Comparison of ENCODE assay signal across 14 cellular contexts in genomic region chr19:44927746-44928145, GRCh38. TPM values are rescaled to one million over a fixed set of nuclear protein-coding genes. Genes with fewer than 3 reads are reported as not detected.
DNase-seq lines count a peak whose midpoint lies in the region; ATAC-seq and TF ChIP-seq lines count a peak whose summit lies in the region.
"Had no signal": no experiment of that assay in that cellular context is flagged by ENCODE, and none has a peak within 500 bp of the region (broad histone marks: within the 10 kb centered on the region; RNA-seq: fewer than 3 reads in every experiment).

No MANE protein-coding gene starts in this region.

- intact Hi-C loops in sciatic nerve (cut with DNase I), result no loop called here

- no peak overlapping the region for H3K4me3 ChIP-seq in foreskin fibroblast (ENCODE audit: low read depth in 1 of 2, low read length in 2 of 2)
- H3K4me3 ChIP-seq: uterus had no signal

- TF ChIP-seq CTCF in foreskin fibroblast (IDR thresholded peaks at IDR 0.05; ENCODE audit: low read depth, low read length), result no peak

- peak; percentile 76 for DNase-seq in H4 (ENCODE audit: low spot score)
- peak; percentile 71 for DNase-seq in amniotic epithelial cell (ENCODE audit: low read depth)
- peak; percentile 53 to 71 for DNase-seq in foreskin fibroblast
- peak; percentile 77 for DNase-seq in stromal cell of bone marrow (ENCODE audit: low read depth)
- no peak for DNase-seq in NCI-H2227 (lab: John Stamatoyannopoulos, UW; ENCODE audit: unreplicated experiment)
- DNase-seq in NCI-H524 treated with DMSO at 0.1 percent for 48 hours (lab: John Stamatoyannopoulos, UW), result no peak
- DNase-seq in sciatic nerve (ENCODE audit: low spot score), result no peak
- DNase-seq: SIG-M5 had no signal

- ATAC-seq in sciatic nerve, result no peak

RNA-seq across cellular contexts. Expression of gene APOC1, which starts 13.3 kb away (rescaled TPM):
- total RNA-seq in H4 (2014; rRNA removed; shearing (Covaris generic)), result not detected in 2 replicates
- 29.0 TPM for total RNA-seq in sciatic nerve
- total RNA-seq: CD8-positive, alpha-beta T cell had no signal

RNA-seq across cellular contexts. Expression of gene APOC4, which starts 14.3 kb away (rescaled TPM):
- total RNA-seq in H4 (2014; rRNA removed; shearing (Covaris generic)), result not detected in 2 replicates
- not detected for total RNA-seq in sciatic nerve
- total RNA-seq: activated CD4-positive, alpha-beta memory T cell treated with anti-CD3 and anti-CD28 coated beads for 36 hours; activated T-helper 17 cell treated with anti-CD3 and anti-CD28 coated beads, Interleukin-2, amount 50 U/mL, for 72 hours; CD8-positive, alpha-beta T cell; heart left ventricle; pulmonary artery endothelial cell; uterus had no signal

RNA-seq across cellular contexts. Expression of gene APOC2, which starts 18.1 kb away (rescaled TPM):
- not detected in 2 replicates for total RNA-seq in H4 (2014; rRNA removed; shearing (Covaris generic))
- 4.2 TPM for total RNA-seq in sciatic nerve
- total RNA-seq: activated CD4-positive, alpha-beta memory T cell treated with anti-CD3 and anti-CD28 coated beads for 36 hours; activated T-helper 17 cell treated with anti-CD3 and anti-CD28 coated beads, Interleukin-2, amount 50 U/mL, for 72 hours; CD8-positive, alpha-beta T cell; pulmonary artery endothelial cell; uterus had no signal

RNA-seq across cellular contexts. Expression of gene APOE, which starts 22.1 kb away (rescaled TPM):
- total RNA-seq in H4 (2014; rRNA removed; shearing (Covaris generic)), result 0.33 and 0.75 TPM in 2 replicates
- total RNA-seq in sciatic nerve, result 79.3 TPM

RNA-seq across cellular contexts. Expression of gene CLPTM1, which starts 27.4 kb away (rescaled TPM):
- total RNA-seq in H4 (2014; rRNA removed; shearing (Covaris generic)), result 12.9 and 17.4 TPM in 2 replicates
- total RNA-seq in sciatic nerve, result 105 TPM

Comparison
In these comparisons a context has a peak if more than half of its experiments do, and no peak if none do; other contexts are left out.
1. DNase-seq: peak in H4 (single experiment), amniotic epithelial cell (single experiment), foreskin fibroblast (2 of 2) and stromal cell of bone marrow (single experiment); none in NCI-H2227 (single experiment), NCI-H524 treated with DMSO at 0.1 percent for 48 hours (single experiment) and sciatic nerve (single experiment).
2. RNA of gene APOC1, which starts 13.3 kb away (total RNA-seq): 29.0 TPM in sciatic nerve (single experiment); not detected in H4; every median in the first group is over 10 times any median in the second.